In genomic region chr4:184649971-184650855, GRCh38 we compare ENCODE assay signal across 8 cellular contexts. TPM values are rescaled to one million over a fixed set of nuclear protein-coding genes. Genes with fewer than 3 reads are reported as not detected.
DNase-seq lines count a peak whose midpoint lies in the region; ATAC-seq and FAIRE-seq lines count a peak whose summit lies in the region.

No MANE protein-coding gene starts in this region.

- H3K27me3 ChIP-seq in BLaER1: no peaks in the 10 kb centered on the region
- H3K27me3 ChIP-seq in effector memory CD4-positive, alpha-beta T cell (replicated peaks; ENCODE audit: control insufficient read depth, insufficient read depth, low read length, poor library complexity, severe bottlenecking): no peaks in the 10 kb centered on the region
- no peaks in the 10 kb centered on the region for H3K27me3 ChIP-seq in muscle layer of duodenum (ENCODE audit: low read depth, low read length)

- FAIRE-seq in frontal cortex (lab: Jason Lieb, UNC): no peak

- ATAC-seq in GM18508 (IDR thresholded peaks at IDR 0.05; ENCODE audit: insufficient read depth, unreplicated experiment) (peak; percentile 8), HG03095 (IDR thresholded peaks at IDR 0.05; ENCODE audit: unreplicated experiment) (peak; percentile 3)

- H3K9ac ChIP-seq in BLaER1: peak overlapping the region; percentile 91

- in situ Hi-C loops in SK-MEL-5 (cut with HindIII; ENCODE audit: low pct_unique_long_range_greater_than_20kb, low sequenced_read_pairs): no loop called here

- peak overlapping the region; percentile 97 for H3K4me2 ChIP-seq in BLaER1

- peaks cover 38% of the 10 kb centered on the region for H4K20me1 ChIP-seq in BLaER1

- H3K27ac ChIP-seq in BLaER1 (peak overlapping the region; percentile 91), muscle layer of duodenum (ENCODE audit: low read length) (peak overlapping the region; percentile 91)
- peak overlapping the region; percentile 71 for H3K27ac ChIP-seq in effector memory CD4-positive, alpha-beta T cell (ENCODE audit: insufficient read depth, low read length, poor library complexity, severe bottlenecking)

- H3K4me1 ChIP-seq in BLaER1 (peaks cover 40% of the 10 kb centered on the region), muscle layer of duodenum (ENCODE audit: control insufficient read depth in 1 of 2, insufficient read depth in 2 of 2, low read length in 2 of 2) (peaks cover 21 to 36% of the 10 kb centered on the region in 2 donors)
- H3K4me1 ChIP-seq in effector memory CD4-positive, alpha-beta T cell (ENCODE audit: control insufficient read depth, insufficient read depth, low read length, poor library complexity, severe bottlenecking): peaks cover 13% of the 10 kb centered on the region

- no peaks in the 10 kb centered on the region for H3K9me3 ChIP-seq in BLaER1
- no peaks in the 10 kb centered on the region for H3K9me3 ChIP-seq in effector memory CD4-positive, alpha-beta T cell (ENCODE audit: control insufficient read depth, low read length)
- no peaks in the 10 kb centered on the region for H3K9me3 ChIP-seq in muscle layer of duodenum (ENCODE audit: control insufficient read depth in 1 of 2, low read length in 2 of 2)

- H3K36me3 ChIP-seq in BLaER1 (peaks cover 10% of the 10 kb centered on the region; the same call in 1 of the 2 replicates), muscle layer of duodenum (ENCODE audit: control insufficient read depth in 1 of 2, insufficient read depth in 2 of 2, low read length in 2 of 2) (no peaks in the 10 kb centered on the region)
- no peaks in the 10 kb centered on the region for H3K36me3 ChIP-seq in effector memory CD4-positive, alpha-beta T cell (ENCODE audit: control insufficient read depth, insufficient read depth, low read length)

- DNase-seq in SK-MEL-5 (ENCODE audit: low read depth, low spot score) (peak; percentile 35), frontal cortex (ENCODE audit: low spot score in 2 of 2) (no peak)
- DNase-seq in effector memory CD4-positive, alpha-beta T cell: no peak
- DNase-seq in stimulated activated naive CD4-positive, alpha-beta T cell (lab: John Stamatoyannopoulos, UW): no peak

- H3K4me3 ChIP-seq in BLaER1 (peak overlapping the region; percentile 97), muscle layer of duodenum (ENCODE audit: low read depth in 1 of 2, low read length in 2 of 2) (peak overlapping the region; percentile 87 to 88)
- peak overlapping the region; percentile 63 for H3K4me3 ChIP-seq in effector memory CD4-positive, alpha-beta T cell (ENCODE audit: insufficient read depth, low read depth, low read length, poor library complexity, severe bottlenecking)

RNA-seq across cellular contexts. Expression of gene PRIMPOL, which starts 0.7 kb away (rescaled TPM):
- 17.6 and 20.1 TPM in 2 replicates for total RNA-seq in SK-MEL-5 (2014; rRNA removed; shearing (Covaris generic))
- polyA plus RNA-seq in SK-MEL-5 (2015; cell fraction: cytosol; rRNA removed): 13.1 and 15.7 TPM in 2 replicates
- 17.5 and 45.0 TPM in 2 replicates for polyA plus RNA-seq in SK-MEL-5 (2015; cell fraction: nucleus; rRNA removed)
- total RNA-seq in frontal cortex: 49.3 TPM

RNA-seq across cellular contexts. Expression of gene CASP3, which starts 1.0 kb away (rescaled TPM):
- 33.1 and 38.4 TPM in 2 replicates for total RNA-seq in SK-MEL-5 (2014; rRNA removed; shearing (Covaris generic))
- polyA plus RNA-seq in SK-MEL-5 (2015; cell fraction: cytosol; rRNA removed): 18.9 and 28.3 TPM in 2 replicates
- polyA plus RNA-seq in SK-MEL-5 (2015; cell fraction: nucleus; rRNA removed): 29.9 and 36.6 TPM in 2 replicates
- total RNA-seq in frontal cortex: 72.6 TPM
